In genomic region chrX:70133303-70134115, GRCh38 we compare ENCODE assay signal across 1 cellular context.
TF ChIP-seq lines count a peak whose summit lies in the region.

IGBP1 (plus strand) TSS chrX:70133447; CDS start chrX:70133948, 501 bp downstream.

TF ChIP-seq in SK-N-SH, 30 proteins besides CTCF, POLR2A, EP300 and RAD21 (continued from another document):
- TF ChIP-seq REST (IDR thresholded peaks at IDR 0.05; ENCODE audit: low read depth, low read length) (no peak), USF1 (IDR thresholded peaks at IDR 0.05; ENCODE audit: borderline replicate concordance, low read depth) (no peak), TAF1 (IDR thresholded peaks at IDR 0.05; ENCODE audit: borderline replicate concordance, low read depth, low read length) (peak; percentile 52), IRF3 (IDR thresholded peaks at IDR 0.05; ENCODE audit: low read depth, low read length) (no peak), RXRA (IDR thresholded peaks at IDR 0.05; ENCODE audit: borderline replicate concordance, low read depth) (no peak), TEAD4 (IDR thresholded peaks at IDR 0.05; ENCODE audit: borderline replicate concordance, insufficient read depth) (no peak), GABPA (IDR thresholded peaks at IDR 0.05; ENCODE audit: low read depth) (peak; percentile 81), TCF12 (IDR thresholded peaks at IDR 0.05) (no peak)
TF ChIP-seq in SK-N-SH: peak in this region for 8.
